Comparison of ENCODE assay signal across 13 cellular contexts in the genomic region with DNA sequence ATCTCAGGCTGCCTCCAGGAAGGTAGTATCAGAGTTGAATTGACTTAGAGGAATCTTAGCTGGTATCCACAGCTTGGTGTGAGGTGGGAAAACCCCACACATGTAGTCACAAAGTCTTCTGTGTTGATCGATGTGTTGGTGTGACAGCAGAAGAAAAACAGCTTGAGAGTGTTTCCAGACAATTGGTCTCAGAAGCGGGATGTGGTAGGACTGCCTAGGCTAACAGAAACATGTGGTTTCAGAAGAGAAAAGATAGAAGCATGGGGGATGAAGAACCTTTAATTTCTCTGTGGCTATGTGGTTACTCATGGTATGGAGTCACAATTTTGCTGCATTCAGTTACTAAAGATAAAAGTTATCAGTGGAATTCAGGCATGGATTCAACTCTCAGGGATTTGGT.
A peak's percentile ranks its signal among the peaks of the same experiment; 100 is the strongest.
DNase-seq lines count a peak whose midpoint lies in the region; ATAC-seq, FAIRE-seq and TF ChIP-seq lines count a peak whose summit lies in the region.
"Had no signal": no experiment of that assay in that cellular context is flagged by ENCODE, and none has a peak within 500 bp of the region (broad histone marks: within the 10 kb centered on the region; RNA-seq: fewer than 3 reads in every experiment).

No MANE protein-coding gene starts in this region.

- intact Hi-C loops in left ventricle myocardium inferior (cut with micrococcal nuclease) = no loop called here

- WGBS in mesenchymal stem cell = 87% methylated on average over 2 of the region's 2 CpGs

- H2AFZ ChIP-seq in mesenchymal stem cell (ENCODE audit: low read depth, low read length) = no peak overlapping the region

- TF ChIP-seq POLR2A in GM12891 (IDR thresholded peaks at IDR 0.05; ENCODE audit: low read depth, low read length) = no peak

- FAIRE-seq in GM19239 (lab: Jason Lieb, UNC) (peak; percentile 11), GM12891 (lab: Jason Lieb, UNC) (no peak)
- FAIRE-seq: H1 had no signal

- no peak overlapping the region for H3K4ac ChIP-seq in mesenchymal stem cell (ENCODE audit: low read depth in 1 of 2, low read length in 2 of 2)

- H3K4me1 ChIP-seq in mesenchymal stem cell (ENCODE audit: control insufficient read depth, insufficient read depth, low read depth, low read length) = no peaks in the 10 kb centered on the region
- no peaks in the 10 kb centered on the region for H3K4me1 ChIP-seq in left ventricle myocardium inferior
- H3K4me1 ChIP-seq: parathyroid adenoma had no signal

- no peak overlapping the region for H3K4me2 ChIP-seq in mesenchymal stem cell (ENCODE audit: low read length, poor library complexity, severe bottlenecking)

- H2BK12ac ChIP-seq in mesenchymal stem cell (ENCODE audit: low read length in 2 of 2) = no peak overlapping the region

- H3K9ac ChIP-seq in mesenchymal stem cell (ENCODE audit: low read length) = no peak overlapping the region
- H3K9ac ChIP-seq: parathyroid adenoma had no signal

- no peaks in the 10 kb centered on the region for H3K36me3 ChIP-seq in mesenchymal stem cell (ENCODE audit: control insufficient read depth in 1 of 2, insufficient read depth in 2 of 2, low read depth in 1 of 2, low read length in 2 of 2)
- no peaks in the 10 kb centered on the region for H3K36me3 ChIP-seq in left ventricle myocardium inferior

- no peak overlapping the region for H2BK5ac ChIP-seq in mesenchymal stem cell (ENCODE audit: low read depth, low read length, poor library complexity, severe bottlenecking)

- H3K4me3 ChIP-seq in Jurkat, Clone E6-1 (ENCODE audit: low read length) = no peak overlapping the region
- no peak overlapping the region for H3K4me3 ChIP-seq in mesenchymal stem cell (ENCODE audit: insufficient read depth in 1 of 2, low read depth in 1 of 2, low read length in 2 of 2)
- H3K4me3 ChIP-seq in left ventricle myocardium inferior = no peak overlapping the region

- no peak overlapping the region for H2BK120ac ChIP-seq in mesenchymal stem cell (ENCODE audit: low read depth, low read length)

- peak; percentile 75 for ATAC-seq in HG02981 (IDR thresholded peaks at IDR 0.05; ENCODE audit: unreplicated experiment)

- TF ChIP-seq CTCF in left ventricle myocardium inferior (IDR thresholded peaks at IDR 0.05; ENCODE audit: borderline replicate concordance) = no peak

- H3K79me1 ChIP-seq in mesenchymal stem cell (replicated peaks; ENCODE audit: low read length, poor library complexity, severe bottlenecking) = no peaks in the 10 kb centered on the region

- H3K9me3 ChIP-seq in mesenchymal stem cell (ENCODE audit: control insufficient read depth, low read length) = no peaks in the 10 kb centered on the region
- no peaks in the 10 kb centered on the region for H3K9me3 ChIP-seq in left ventricle myocardium inferior (replicated peaks)

- no peak for DNase-seq in GM19239 (ENCODE audit: insufficient read length, low spot score)
- DNase-seq in Jurkat, Clone E6-1 (ENCODE audit: low read depth, low spot score) = peak; percentile 89
- DNase-seq in mesenchymal stem cell = peak; percentile 32
- no peak for DNase-seq in GM12891 (ENCODE audit: insufficient read length, low spot score)
- DNase-seq in SW 1271 (lab: John Stamatoyannopoulos, UW) = no peak
- no peak for DNase-seq in NCI-H1092 treated with DMSO at 0.1 percent for 48 hours (lab: John Stamatoyannopoulos, UW)
- DNase-seq in left ventricle myocardium inferior = no peak
- DNase-seq: activated CD4-positive, CD25-positive, alpha-beta regulatory T cell; activated naive CD8-positive, alpha-beta T cell treated with anti-CD3 and anti-CD28 coated beads, Interleukin-2, amount 10 ng/mL, durations not matched to agents 7 days and 5 days; CD4-positive, CD25-positive, alpha-beta regulatory T cell had no signal

- H4K8ac ChIP-seq in mesenchymal stem cell (ENCODE audit: low read length) = no peak overlapping the region

- H3K27ac ChIP-seq in mesenchymal stem cell (ENCODE audit: low read length, poor library complexity, severe bottlenecking) = no peak overlapping the region
- H3K27ac ChIP-seq in left ventricle myocardium inferior (replicated peaks) = no peak overlapping the region
- H3K27ac ChIP-seq: parathyroid adenoma had no signal

- H4K91ac ChIP-seq in mesenchymal stem cell (ENCODE audit: low read length) = no peak overlapping the region

- H2AK5ac ChIP-seq in mesenchymal stem cell (ENCODE audit: low read length, severe bottlenecking) = no peak overlapping the region

- no peak overlapping the region for H3K18ac ChIP-seq in mesenchymal stem cell (ENCODE audit: low read depth in 1 of 2, low read length in 2 of 2)

- H3K23ac ChIP-seq in mesenchymal stem cell (ENCODE audit: low read length in 2 of 2) = no peak overlapping the region

- H3K14ac ChIP-seq in mesenchymal stem cell (ENCODE audit: low read length in 2 of 2) = no peak overlapping the region

- peak overlapping the region; percentile 23 for H2BK15ac ChIP-seq in mesenchymal stem cell (ENCODE audit: low read depth, poor library complexity, severe bottlenecking)

- H3K27me3 ChIP-seq in mesenchymal stem cell (ENCODE audit: control insufficient read depth in 1 of 2, insufficient read depth in 1 of 2, low read length in 2 of 2) (no peaks in the 10 kb centered on the region), left ventricle myocardium inferior (ENCODE audit: low read depth) (no peaks in the 10 kb centered on the region)

TF ChIP-seq in GM12891, 5 proteins besides CTCF, POLR2A, EP300 and RAD21:
- no peak for TF ChIP-seq POLR2AphosphoS5 (IDR thresholded peaks at IDR 0.05; ENCODE audit: low read depth, low read length)
- TF ChIP-seq PAX5 (IDR thresholded peaks at IDR 0.05; ENCODE audit: insufficient read depth, low read length, severe bottlenecking) = no peak
- TF ChIP-seq TAF1 (IDR thresholded peaks at IDR 0.05; ENCODE audit: low read depth, low read length) = no peak
- TF ChIP-seq POU2F2 (IDR thresholded peaks at IDR 0.05; ENCODE audit: low read depth, low read length) = no peak
- no peak for TF ChIP-seq SPI1 (IDR thresholded peaks at IDR 0.05; ENCODE audit: low read depth, low read length)

Comparison
In these comparisons a context has a peak if more than half of its experiments do, and no peak if none do; other contexts are left out.
1. DNase-seq: peak in Jurkat, Clone E6-1 (single experiment) and mesenchymal stem cell (single experiment); none in GM19239 (single experiment), GM12891 (single experiment), SW 1271 (0 of 2), NCI-H1092 treated with DMSO at 0.1 percent for 48 hours (single experiment) and left ventricle myocardium inferior (single experiment).